ENCODE assay signal across 10 cellular contexts in genomic region chr6:157831018-157831369, GRCh38. TPM values are rescaled to one million over a fixed set of nuclear protein-coding genes. Genes with fewer than 3 reads are reported as not detected.
DNase-seq lines count a peak whose midpoint lies in the region; ATAC-seq, FAIRE-seq and TF ChIP-seq lines count a peak whose summit lies in the region.
"Had no signal": no experiment of that assay in that cellular context is flagged by ENCODE, and none has a peak within 500 bp of the region (broad histone marks: within the 10 kb centered on the region; RNA-seq: fewer than 3 reads in every experiment).

No MANE protein-coding gene starts in this region.

- H3K4me2 ChIP-seq in fibroblast of lung (ENCODE audit: extremely low read depth, insufficient read depth, low read length), result no peak overlapping the region

- H3K27me3 ChIP-seq in SJCRH30 (no peaks in the 10 kb centered on the region), fibroblast of lung (ENCODE audit: control insufficient read depth, insufficient read depth, low read length) (no peaks in the 10 kb centered on the region)

- no peak for TF ChIP-seq POLR2A in H54 (IDR thresholded peaks at IDR 0.05; ENCODE audit: low read depth, low read length)

- DNase-seq in activated T-cell treated with anti-CD3 and anti-CD28 coated beads, Interleukin-2, amount 50 U/mL, for 24 hours, result no peak
- DNase-seq in activated T-cell treated with anti-CD3 and anti-CD28 coated beads for 4 hours (no peak), SJCRH30 (no peak), fibroblast of lung (ENCODE audit: low read depth in 2 of 2) (no peak), H54 (ENCODE audit: insufficient read length, low spot score) (no peak), DMS114 treated with DMSO at 0.1 percent for 48 hours (lab: John Stamatoyannopoulos, UW; ENCODE audit: unreplicated experiment) (no peak)
- no peak for DNase-seq in stimulated activated effector memory CD8-positive, alpha-beta T cell treated with anti-CD3 and anti-CD28 coated beads, Interleukin-12 subunit alpha, Interleukin-12 subunit beta, amount 100 ng/mL, for 72 hours (ENCODE audit: low spot score in 2 of 2)
- DNase-seq in activated CD4-positive, alpha-beta T cell treated with anti-CD3 and anti-CD28 coated beads for 48 hours, result no peak
- DNase-seq: activated effector memory CD4-positive, alpha-beta T cell treated with anti-CD3 and anti-CD28 coated beads, Interleukin-2, amount 50 U/mL, for 16 hours; MM.1S had no signal

- peaks cover 84% of the 10 kb centered on the region for H3K79me2 ChIP-seq in fibroblast of lung (ENCODE audit: control insufficient read depth, insufficient read depth, low read length)

- H2AFZ ChIP-seq in fibroblast of lung (ENCODE audit: low read length), result no peak overlapping the region

- peaks cover 5% of the 10 kb centered on the region; the same call in 1 of the 2 replicates for H3K9me3 ChIP-seq in SJCRH30 (replicated peaks)
- no peaks in the 10 kb centered on the region for H3K9me3 ChIP-seq in fibroblast of lung (ENCODE audit: control insufficient read depth, insufficient read depth, low read depth, low read length)

- H3K4me1 ChIP-seq in SJCRH30 (peaks cover 46% of the 10 kb centered on the region), fibroblast of lung (ENCODE audit: control insufficient read depth, extremely low read depth, insufficient read depth, low read length) (peaks cover 19% of the 10 kb centered on the region)

- H3K27ac Mint-ChIP-seq in activated T-cell treated with anti-CD3 and anti-CD28 coated beads, Interleukin-2, amount 50 U/mL, for 24 hours, result peak overlapping the region; percentile 71
- H3K27ac Mint-ChIP-seq in stimulated activated effector memory CD8-positive, alpha-beta T cell treated with anti-CD3 and anti-CD28 coated beads, Interleukin-12 subunit alpha, Interleukin-12 subunit beta, amount 100 ng/mL, for 72 hours, result peak overlapping the region; percentile 13

- H3K36me3 Mint-ChIP-seq in activated T-cell treated with anti-CD3 and anti-CD28 coated beads, Interleukin-2, amount 50 U/mL, for 24 hours (ENCODE audit: low read depth), result peaks cover 62% of the 10 kb centered on the region
- H3K36me3 Mint-ChIP-seq in stimulated activated effector memory CD8-positive, alpha-beta T cell treated with anti-CD3 and anti-CD28 coated beads, Interleukin-12 subunit alpha, Interleukin-12 subunit beta, amount 100 ng/mL, for 72 hours, result peaks cover 85% of the 10 kb centered on the region

- H3K27me3 Mint-ChIP-seq in activated T-cell treated with anti-CD3 and anti-CD28 coated beads, Interleukin-2, amount 50 U/mL, for 24 hours, result no peaks in the 10 kb centered on the region

- no peak for FAIRE-seq in H54 (lab: Jason Lieb, UNC)

- H3K4me1 Mint-ChIP-seq in activated T-cell treated with anti-CD3 and anti-CD28 coated beads, Interleukin-2, amount 50 U/mL, for 24 hours (ENCODE audit: low read depth), result peaks cover 75% of the 10 kb centered on the region
- peaks cover 65% of the 10 kb centered on the region for H3K4me1 Mint-ChIP-seq in stimulated activated effector memory CD8-positive, alpha-beta T cell treated with anti-CD3 and anti-CD28 coated beads, Interleukin-12 subunit alpha, Interleukin-12 subunit beta, amount 100 ng/mL, for 72 hours

- peaks cover 29% of the 10 kb centered on the region for H3K9me3 Mint-ChIP-seq in activated T-cell treated with anti-CD3 and anti-CD28 coated beads, Interleukin-2, amount 50 U/mL, for 24 hours
- H3K9me3 Mint-ChIP-seq in stimulated activated effector memory CD8-positive, alpha-beta T cell treated with anti-CD3 and anti-CD28 coated beads, Interleukin-12 subunit alpha, Interleukin-12 subunit beta, amount 100 ng/mL, for 72 hours, result peaks cover 3% of the 10 kb centered on the region

- H3K4me3 ChIP-seq in SJCRH30 (no peak overlapping the region), fibroblast of lung (replicated peaks in 1 of 4; ENCODE audit: control extremely low read depth in 1 of 4, insufficient read depth in 1 of 4, low read depth in 3 of 4, low read length in 4 of 4) (no peak overlapping the region)

- H3K27ac ChIP-seq in SJCRH30 (peak overlapping the region; percentile 31), fibroblast of lung (ENCODE audit: insufficient read depth, low read length) (peak overlapping the region; percentile 23)

- no peak for ATAC-seq in stimulated activated effector memory CD8-positive, alpha-beta T cell treated with anti-CD3 and anti-CD28 coated beads, Interleukin-12 subunit alpha, Interleukin-12 subunit beta, amount 100 ng/mL, for 72 hours

- H4K20me1 ChIP-seq in fibroblast of lung (ENCODE audit: control insufficient read depth, extremely low read depth, insufficient read depth, low read length), result peaks cover 2% of the 10 kb centered on the region

- H3K4me3 Mint-ChIP-seq in activated T-cell treated with anti-CD3 and anti-CD28 coated beads, Interleukin-2, amount 50 U/mL, for 24 hours, result peak overlapping the region; percentile 44
- peak overlapping the region; percentile 69 for H3K4me3 Mint-ChIP-seq in stimulated activated effector memory CD8-positive, alpha-beta T cell treated with anti-CD3 and anti-CD28 coated beads, Interleukin-12 subunit alpha, Interleukin-12 subunit beta, amount 100 ng/mL, for 72 hours

- no peak for TF ChIP-seq CTCF in fibroblast of lung (conservative IDR thresholded peaks at IDR 0.05 in 1 of 2, IDR thresholded peaks at IDR 0.05 in 1 of 2; ENCODE audit: low read depth in 1 of 2, low read length in 2 of 2)

- H3K36me3 ChIP-seq in SJCRH30, result no peaks in the 10 kb centered on the region
- peaks cover 2% of the 10 kb centered on the region for H3K36me3 ChIP-seq in fibroblast of lung (ENCODE audit: control insufficient read depth, insufficient read depth, low read length)

- H3K9ac ChIP-seq in fibroblast of lung (ENCODE audit: insufficient read depth, low read length), result no peak overlapping the region

RNA-seq across cellular contexts. Expression of gene SNX9, which starts 7.9 kb away (rescaled TPM):
- 28.0 and 29.2 TPM in 2 replicates for total RNA-seq in SJCRH30 (2014; rRNA removed; shearing (Covaris generic))
- total RNA-seq in fibroblast of lung, result 117 and 120 TPM in 2 replicates
- polyA plus RNA-seq in fibroblast of lung, result 56.8 and 85.2 TPM in 2 replicates
- 37.9 and 56.4 TPM in 2 replicates for polyA plus RNA-seq in fibroblast of lung (2012)
- polyA minus RNA-seq in fibroblast of lung (ENCODE audit: low replicate concordance), result 13.5 and 23.2 TPM in 2 replicates
